Comparison of ENCODE assay signal across 8 cellular contexts in genomic region chr11:61828379-61828628, GRCh38. TPM values are rescaled to one million over a fixed set of nuclear protein-coding genes. Genes with fewer than 3 reads are reported as not detected.
DNase-seq lines count a peak whose midpoint lies in the region; ATAC-seq and TF ChIP-seq lines count a peak whose summit lies in the region.

No MANE protein-coding gene starts in this region.

- H3K4me1 ChIP-seq in left lung = peaks cover 20 to 56% of the 10 kb centered on the region in 2 donors
- peaks cover 3 to 42% (median 21%) of the 10 kb centered on the region in 4 donors for H3K4me1 ChIP-seq in transverse colon

- H3K36me3 ChIP-seq in left lung (no peaks in the 10 kb centered on the region), transverse colon (no peaks in the 10 kb centered on the region)

- ATAC-seq in activated T-cell treated with anti-CD3 and anti-CD28 coated beads, Interleukin-2, amount 50 U/mL, for 4 hours = no peak
- no peak for ATAC-seq in activated naive CD8-positive, alpha-beta T cell treated with anti-CD3 and anti-CD28 coated beads, Interleukin-2, amount 10 ng/mL, durations not matched to agents 7 days and 5 days (ENCODE audit: low read depth)
- no peak for ATAC-seq in left lung

- in situ Hi-C loops in transverse colon (cut with MboI; ENCODE audit: low pct_ligation_motif_present in 1 of 4, low pct_unique_long_range_greater_than_20kb in 1 of 4, low sequenced_read_pairs in 3 of 4) = no loop called here

- H3K4me3 ChIP-seq in left lung = peak overlapping the region; percentile 45 to 76
- peak overlapping the region; percentile 30 to 48 (median 38) for H3K4me3 ChIP-seq in transverse colon

- H3K27me3 Mint-ChIP-seq in activated T-cell treated with anti-CD3 and anti-CD28 coated beads, Interleukin-2, amount 50 U/mL, for 4 hours (ENCODE audit: low read depth) = peaks cover 25% of the 10 kb centered on the region
- H3K27me3 Mint-ChIP-seq in activated naive CD8-positive, alpha-beta T cell treated with anti-CD3 and anti-CD28 coated beads, Interleukin-2, amount 10 ng/mL, durations not matched to agents 7 days and 5 days = peaks cover 8% of the 10 kb centered on the region

- H3K27ac Mint-ChIP-seq in activated naive CD8-positive, alpha-beta T cell treated with anti-CD3 and anti-CD28 coated beads, Interleukin-2, amount 10 ng/mL, durations not matched to agents 7 days and 5 days = peak overlapping the region; percentile 89

- TF ChIP-seq CTCF in left lung (IDR thresholded peaks at IDR 0.05) (no peak), transverse colon (IDR thresholded peaks at IDR 0.05) (no peak)

- H3K9me3 ChIP-seq in left lung = no peaks in the 10 kb centered on the region
- no peaks in the 10 kb centered on the region for H3K9me3 ChIP-seq in transverse colon

- TF ChIP-seq EP300 in transverse colon (IDR thresholded peaks at IDR 0.05; ENCODE audit: low read depth) = no peak

- no peak for TF ChIP-seq POLR2A in transverse colon (IDR thresholded peaks at IDR 0.05)

- POLR2A ChIA-PET in activated naive CD8-positive, alpha-beta T cell treated with anti-CD3 and anti-CD28 coated beads, Interleukin-2, amount 10 ng/mL, durations not matched to agents 7 days and 5 days (lab: Charles Lee) = interaction anchor here (1.0 to 7.2 kb wide), 6 partner anchors 8 to 139 kb away, joined by 4 to 140 read pairs (median 10); partner anchors contain the start of genes FADS1, FEN1, FTH1 and TMEM258

- DNase-seq in activated T-cell treated with anti-CD3 and anti-CD28 coated beads, Interleukin-2, amount 50 U/mL, for 4 hours = no peak
- DNase-seq in activated T-cell treated with anti-CD3 and anti-CD28 coated beads for 4 hours (no peak), left lung (no peak), transverse colon (no peak), SKM-1 (lab: John Stamatoyannopoulos, UW; ENCODE audit: unreplicated experiment) (no peak), GOT3 (lab: John Stamatoyannopoulos, UW) (no peak), Ammon's horn (ENCODE audit: low spot score) (no peak)
- DNase-seq in activated naive CD8-positive, alpha-beta T cell treated with anti-CD3 and anti-CD28 coated beads, Interleukin-2, amount 10 ng/mL, durations not matched to agents 7 days and 5 days = no peak

- H3K27ac ChIP-seq in left lung = peak overlapping the region; percentile 86 to 92
- peak overlapping the region; percentile 72 to 82 (median 75) for H3K27ac ChIP-seq in transverse colon

- WGBS in transverse colon (ENCODE audit: low coverage in 1 of 2), 2 donors = 2% methylated on average over 16 of the region's 16 CpGs; no CpG with 5 or more reads in 1 of the 2 donors

- H3K36me3 Mint-ChIP-seq in activated T-cell treated with anti-CD3 and anti-CD28 coated beads, Interleukin-2, amount 50 U/mL, for 4 hours (ENCODE audit: insufficient read depth) = no peaks in the 10 kb centered on the region
- peaks cover 25% of the 10 kb centered on the region for H3K36me3 Mint-ChIP-seq in activated naive CD8-positive, alpha-beta T cell treated with anti-CD3 and anti-CD28 coated beads, Interleukin-2, amount 10 ng/mL, durations not matched to agents 7 days and 5 days

- no peaks in the 10 kb centered on the region for H3K9me3 Mint-ChIP-seq in activated T-cell treated with anti-CD3 and anti-CD28 coated beads, Interleukin-2, amount 50 U/mL, for 4 hours
- no peaks in the 10 kb centered on the region for H3K9me3 Mint-ChIP-seq in activated naive CD8-positive, alpha-beta T cell treated with anti-CD3 and anti-CD28 coated beads, Interleukin-2, amount 10 ng/mL, durations not matched to agents 7 days and 5 days

- H3K27me3 ChIP-seq in left lung = peaks cover 0 to 29% of the 10 kb centered on the region in 2 donors
- peaks cover 33% of the 10 kb centered on the region for H3K27me3 ChIP-seq in transverse colon

- H3K4me3 Mint-ChIP-seq in activated T-cell treated with anti-CD3 and anti-CD28 coated beads, Interleukin-2, amount 50 U/mL, for 4 hours = peak overlapping the region; percentile 72
- peak overlapping the region; percentile 94 for H3K4me3 Mint-ChIP-seq in activated naive CD8-positive, alpha-beta T cell treated with anti-CD3 and anti-CD28 coated beads, Interleukin-2, amount 10 ng/mL, durations not matched to agents 7 days and 5 days

- intact Hi-C loops in left lung (cut with DNase I) = no loop called here
- intact Hi-C loops in transverse colon (cut with DNase I; ENCODE audit: low total_unique reads) = no loop called here

- H3K4me1 Mint-ChIP-seq in activated T-cell treated with anti-CD3 and anti-CD28 coated beads, Interleukin-2, amount 50 U/mL, for 4 hours (ENCODE audit: low read depth) = peaks cover 18% of the 10 kb centered on the region
- peaks cover 44% of the 10 kb centered on the region for H3K4me1 Mint-ChIP-seq in activated naive CD8-positive, alpha-beta T cell treated with anti-CD3 and anti-CD28 coated beads, Interleukin-2, amount 10 ng/mL, durations not matched to agents 7 days and 5 days

RNA-seq across cellular contexts. Expression of gene FADS2, which starts 0.2 kb away (rescaled TPM):
- total RNA-seq in activated T-cell treated with anti-CD3 and anti-CD28 coated beads, Interleukin-2, amount 50 U/mL, for 4 hours = 1 to 10 TPM; 2.5 to 3.6 (median 3.1) TPM
- total RNA-seq in activated naive CD8-positive, alpha-beta T cell treated with anti-CD3 and anti-CD28 coated beads, Interleukin-2, amount 10 ng/mL, durations not matched to agents 7 days and 5 days = 100 to 1,000 TPM; 245 to 280 TPM
- total RNA-seq in left lung (100 to 1,000 TPM; 153 to 295 TPM), transverse colon (10 to 100 TPM in 1 of 4 donors, 1 to 10 TPM in 3; 2.7 to 28.8 (median 3.9) TPM)

RNA-seq across cellular contexts. Expression of gene FADS1, which starts 11.5 kb away (rescaled TPM):
- total RNA-seq in activated T-cell treated with anti-CD3 and anti-CD28 coated beads, Interleukin-2, amount 50 U/mL, for 4 hours = 1 to 10 TPM; 2.1 to 3.5 (median 3.3) TPM
- 10 to 100 TPM; 53.2 to 54.7 TPM for total RNA-seq in activated naive CD8-positive, alpha-beta T cell treated with anti-CD3 and anti-CD28 coated beads, Interleukin-2, amount 10 ng/mL, durations not matched to agents 7 days and 5 days
- 100 to 1,000 TPM in 1 of 2 donors, 10 to 100 TPM in 1; 51.9 to 161 TPM for total RNA-seq in left lung
- total RNA-seq in transverse colon = 10 to 100 TPM in 1 of 4 donors, 1 to 10 TPM in 3; 2.2 to 13.8 (median 3.7) TPM

RNA-seq across cellular contexts. Expression of gene FEN1, which starts 35.6 kb away (rescaled TPM):
- 100 to 1,000 TPM in 1 of 3 donors, 10 to 100 TPM in 2; 92.8 to 108 (median 94.2) TPM for total RNA-seq in activated T-cell treated with anti-CD3 and anti-CD28 coated beads, Interleukin-2, amount 50 U/mL, for 4 hours
- 10 to 100 TPM; 87.1 to 88.7 TPM for total RNA-seq in activated naive CD8-positive, alpha-beta T cell treated with anti-CD3 and anti-CD28 coated beads, Interleukin-2, amount 10 ng/mL, durations not matched to agents 7 days and 5 days
- 10 to 100 TPM; 13.9 to 23.1 TPM for total RNA-seq in left lung
- 1 to 10 TPM in 3 of 4 donors, under 1 TPM in 1; 1.00 to 9.4 (median 4.5) TPM for total RNA-seq in transverse colon

RNA-seq across cellular contexts. Expression of gene TMEM258, which starts 35.9 kb away (rescaled TPM):
- total RNA-seq in activated T-cell treated with anti-CD3 and anti-CD28 coated beads, Interleukin-2, amount 50 U/mL, for 4 hours = 100 to 1,000 TPM; 139 to 143 (median 142) TPM
- total RNA-seq in activated naive CD8-positive, alpha-beta T cell treated with anti-CD3 and anti-CD28 coated beads, Interleukin-2, amount 10 ng/mL, durations not matched to agents 7 days and 5 days = 100 to 1,000 TPM; 127 to 140 TPM
- total RNA-seq in left lung = 100 to 1,000 TPM; 129 to 136 TPM
- total RNA-seq in transverse colon = 10 to 100 TPM in 3 of 4 donors, 1 to 10 TPM in 1; 8.2 to 34.7 (median 23.7) TPM

Comparison
In these comparisons a context has a peak if more than half of its experiments do, and no peak if none do; other contexts are left out.
1. RNA of gene FADS2, which starts 0.2 kb away (total RNA-seq): 153 to 295 TPM in left lung and 245 to 280 TPM in activated naive CD8-positive, alpha-beta T cell treated with anti-CD3 and anti-CD28 coated beads, Interleukin-2, amount 10 ng/mL, durations not matched to agents 7 days and 5 days; 2.7 to 28.8 TPM in transverse colon and 2.5 to 3.6 TPM in activated T-cell treated with anti-CD3 and anti-CD28 coated beads, Interleukin-2, amount 50 U/mL, for 4 hours; every median in the first group is over 4 times any median in the second.